In the genomic region with DNA sequence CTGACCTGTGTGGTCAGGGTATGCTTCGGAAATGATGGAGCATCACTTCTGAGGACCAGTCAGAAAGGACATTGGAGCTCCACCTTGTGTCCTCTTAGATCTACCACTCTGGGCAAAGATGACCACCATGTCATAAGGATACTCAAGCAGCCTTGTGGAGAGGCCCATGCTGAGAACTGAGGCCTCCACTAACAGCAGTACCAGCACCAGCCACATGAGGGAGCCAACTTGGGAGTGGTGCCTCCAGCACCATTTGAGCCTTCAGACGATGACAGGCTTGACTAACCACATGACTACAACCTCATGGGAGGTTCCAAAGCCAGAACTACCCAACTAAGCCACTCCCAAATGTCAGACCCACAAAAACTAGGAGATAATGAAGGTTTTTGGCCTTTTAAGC, we compare ENCODE assay signal across 8 cellular contexts.
DNase-seq lines count a peak whose midpoint lies in the region; ATAC-seq and TF ChIP-seq lines count a peak whose summit lies in the region.

No MANE protein-coding gene starts in this region.

- no peak overlapping the region for H3K4me3 ChIP-seq in Karpas-422 (ENCODE audit: low read length)
- H3K4me3 ChIP-seq in fibroblast of pulmonary artery (replicated peaks; ENCODE audit: low read depth, low read length) = no peak overlapping the region

- H3K4me2 ChIP-seq in Karpas-422 (ENCODE audit: low read depth, low read length, poor library complexity, severe bottlenecking) = no peak overlapping the region

- no peak overlapping the region for H3K27ac ChIP-seq in Karpas-422 (ENCODE audit: low read length)

- no peak overlapping the region for H3K4me3 Mint-ChIP-seq in activated CD4-positive, alpha-beta T cell treated with anti-CD3 and anti-CD28 coated beads for 36 hours

- H3K9ac ChIP-seq in Karpas-422 (ENCODE audit: low read length) = no peak overlapping the region

- peaks cover 12% of the 10 kb centered on the region for H3K27me3 Mint-ChIP-seq in activated CD4-positive, alpha-beta T cell treated with anti-CD3 and anti-CD28 coated beads for 36 hours

- DNase-seq in activated CD4-positive, alpha-beta T cell treated with anti-CD3 and anti-CD28 coated beads for 36 hours = peak; percentile 80
- no peak for DNase-seq in activated CD4-positive, alpha-beta T cell treated with anti-CD3 and anti-CD28 coated beads for 4 hours
- peak; percentile 95 for DNase-seq in Karpas-422
- peak; percentile 28 for DNase-seq in UCSD-AML1 (lab: John Stamatoyannopoulos, UW; ENCODE audit: unreplicated experiment)
- peak; percentile 20 for DNase-seq in fibroblast of pulmonary artery (ENCODE audit: low read depth)
- DNase-seq in stimulated activated CD8-positive, alpha-beta memory T cell treated with anti-CD3 and anti-CD28 coated beads, Interleukin-15, amount 100 ng/mL, for 1 hour (ENCODE audit: low read depth) = peak; percentile 12
- no peak for DNase-seq in NCI-H2107 treated with DMSO at 0.1 percent for 48 hours (lab: John Stamatoyannopoulos, UW; ENCODE audit: unreplicated experiment)

- no peaks in the 10 kb centered on the region for H3K4me1 ChIP-seq in Karpas-422 (ENCODE audit: low read length)

- H3K9me2 ChIP-seq in Karpas-422 (replicated peaks; ENCODE audit: insufficient read depth, low read length) = no peaks in the 10 kb centered on the region

- CTCF ChIA-PET in activated CD4-positive, alpha-beta T cell treated with anti-CD3 and anti-CD28 coated beads for 36 hours (lab: Charles Lee) = interaction anchor here (0.8 to 1.4 kb wide), 3 partner anchors 12 to 108 kb away, joined by 3 to 4 read pairs (median 3); no protein-coding TSS in a partner anchor

- H3K27me3 ChIP-seq in Karpas-422 (ENCODE audit: low read length) = no peaks in the 10 kb centered on the region

- peak; percentile 64 for ATAC-seq in activated CD4-positive, alpha-beta T cell treated with anti-CD3 and anti-CD28 coated beads for 36 hours
- ATAC-seq in GM19328 (IDR thresholded peaks at IDR 0.05; ENCODE audit: unreplicated experiment) = no peak

- H3K9me3 ChIP-seq in Karpas-422 (ENCODE audit: low read length) = no peaks in the 10 kb centered on the region

- H3K27ac Mint-ChIP-seq in activated CD4-positive, alpha-beta T cell treated with anti-CD3 and anti-CD28 coated beads for 36 hours = no peak overlapping the region

- no peaks in the 10 kb centered on the region for H4K20me1 ChIP-seq in Karpas-422 (ENCODE audit: insufficient read depth, low read depth, low read length)

- H3K4me1 Mint-ChIP-seq in activated CD4-positive, alpha-beta T cell treated with anti-CD3 and anti-CD28 coated beads for 36 hours = no peaks in the 10 kb centered on the region

- no peak overlapping the region for H2AFZ ChIP-seq in Karpas-422 (ENCODE audit: low read length)

- POLR2A ChIA-PET in activated CD4-positive, alpha-beta T cell treated with anti-CD3 and anti-CD28 coated beads for 36 hours (lab: Charles Lee) = no interaction called here

- H3K79me2 ChIP-seq in Karpas-422 (ENCODE audit: low read length) = no peaks in the 10 kb centered on the region

- H3K36me3 Mint-ChIP-seq in activated CD4-positive, alpha-beta T cell treated with anti-CD3 and anti-CD28 coated beads for 36 hours (ENCODE audit: low read depth) = no peaks in the 10 kb centered on the region

- H3K36me3 ChIP-seq in Karpas-422 (ENCODE audit: insufficient read depth, low read length) = no peaks in the 10 kb centered on the region

- H3K9me3 Mint-ChIP-seq in activated CD4-positive, alpha-beta T cell treated with anti-CD3 and anti-CD28 coated beads for 36 hours (ENCODE audit: low read depth) = no peaks in the 10 kb centered on the region

- peak; percentile 36 for TF ChIP-seq CTCF in fibroblast of pulmonary artery (IDR thresholded peaks at IDR 0.05; ENCODE audit: low read length, missing control alignments)

- intact Hi-C loops in activated CD4-positive, alpha-beta T cell treated with anti-CD3 and anti-CD28 coated beads for 36 hours (cut with DNase I, micrococcal nuclease) = loop anchor here (1.0 kb wide), 1 partner anchor 108 kb away; no protein-coding TSS in a partner anchor

Comparison
In these comparisons a context has a peak if more than half of its experiments do, and no peak if none do; other contexts are left out.
1. DNase-seq: peak in activated CD4-positive, alpha-beta T cell treated with anti-CD3 and anti-CD28 coated beads for 36 hours (single experiment), Karpas-422 (single experiment), UCSD-AML1 (single experiment), fibroblast of pulmonary artery (single experiment) and stimulated activated CD8-positive, alpha-beta memory T cell treated with anti-CD3 and anti-CD28 coated beads, Interleukin-15, amount 100 ng/mL, for 1 hour (single experiment); none in activated CD4-positive, alpha-beta T cell treated with anti-CD3 and anti-CD28 coated beads for 4 hours (0 of 2) and NCI-H2107 treated with DMSO at 0.1 percent for 48 hours (single experiment).